Comparison of ENCODE assay signal across 31 cellular contexts in the genomic region with DNA sequence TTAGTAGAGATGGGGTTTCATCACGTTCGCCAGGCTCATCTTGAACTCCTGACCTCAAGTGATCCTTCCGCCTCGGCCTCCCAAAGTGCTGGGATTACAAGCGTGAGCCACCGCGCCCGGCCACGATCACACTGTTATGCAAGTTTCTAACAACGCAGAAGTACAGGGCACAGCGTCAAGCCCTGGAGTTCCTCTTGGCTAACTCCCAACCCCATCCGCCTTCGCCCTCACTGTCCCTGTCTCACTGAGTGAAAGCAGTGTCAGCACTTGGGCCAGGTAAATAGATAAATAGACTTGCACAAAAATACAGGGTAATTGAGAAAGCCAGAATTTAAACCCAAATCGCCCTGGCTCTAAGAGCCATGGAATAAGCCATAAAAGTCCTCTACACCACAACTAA.
"Had no signal": no experiment of that assay in that cellular context is flagged by ENCODE, and none has a peak within 500 bp of the region (broad histone marks: within the 10 kb centered on the region; RNA-seq: fewer than 3 reads in every experiment).

No MANE protein-coding gene starts in this region.

- H3K9me3 Mint-ChIP-seq: activated CD8-positive, alpha-beta T cell treated with anti-CD3 and anti-CD28 coated beads for 36 hours; activated naive CD4-positive, alpha-beta T cell treated with anti-CD3 and anti-CD28 coated beads, Interleukin-2, amount 50 U/mL, for 24 hours; central memory CD8-positive, alpha-beta T cell had no signal

- H3K27me3 ChIP-seq: ascending aorta, cardiac muscle cell had no signal

- H3K9me3 ChIP-seq: ascending aorta had no signal

- ATAC-seq: activated CD8-positive, alpha-beta T cell treated with anti-CD3 and anti-CD28 coated beads for 36 hours; Right ventricle myocardium inferior; SK-N-SH treated with all-trans-retinoic acid at 6 μM for 48 hours had no signal

- FAIRE-seq: RCC 7860 had no signal

- H3K27me3 Mint-ChIP-seq: activated CD4-positive, alpha-beta T cell treated with anti-CD3 and anti-CD28 coated beads, Interleukin-2, amount 10 ng/mL, durations not matched to agents 24 days and 14 days; activated CD8-positive, alpha-beta T cell treated with anti-CD3 and anti-CD28 coated beads for 36 hours; activated naive CD4-positive, alpha-beta T cell treated with anti-CD3 and anti-CD28 coated beads, Interleukin-2, amount 50 U/mL, for 24 hours; activated naive CD8-positive, alpha-beta T cell treated with anti-CD3 and anti-CD28 coated beads, Interleukin-2, amount 10 ng/mL, durations not matched to agents 7 days and 5 days; central memory CD8-positive, alpha-beta T cell had no signal

- H3K4me1 Mint-ChIP-seq: activated naive CD4-positive, alpha-beta T cell treated with anti-CD3 and anti-CD28 coated beads, Interleukin-2, amount 50 U/mL, for 24 hours; activated naive CD8-positive, alpha-beta T cell treated with anti-CD3 and anti-CD28 coated beads, Interleukin-2, amount 10 ng/mL, durations not matched to agents 7 days and 5 days; central memory CD8-positive, alpha-beta T cell had no signal

- H3K27ac Mint-ChIP-seq: activated CD4-positive, alpha-beta T cell treated with anti-CD3 and anti-CD28 coated beads, Interleukin-2, amount 10 ng/mL, durations not matched to agents 24 days and 14 days; activated CD8-positive, alpha-beta T cell treated with anti-CD3 and anti-CD28 coated beads for 36 hours; activated naive CD4-positive, alpha-beta T cell treated with anti-CD3 and anti-CD28 coated beads, Interleukin-2, amount 50 U/mL, for 24 hours; activated naive CD8-positive, alpha-beta T cell treated with anti-CD3 and anti-CD28 coated beads, Interleukin-2, amount 10 ng/mL, durations not matched to agents 7 days and 5 days; activated T-helper 2 cell treated with anti-CD3 and anti-CD28 coated beads, Interferon-gamma antibody, Interleukin-2, Interleukin-4, amounts not matched to agents 10 μg/mL and 5 μg/mL and 100 μg/mL, durations not matched to agents 14 hours and 24 hours and 36 hours had no signal

- DNase-seq: activated CD4-positive, alpha-beta T cell treated with anti-CD3 and anti-CD28 coated beads, Interleukin-2, amount 10 ng/mL, durations not matched to agents 24 days and 14 days; activated CD4-positive, alpha-beta T cell treated with anti-CD3 and anti-CD28 coated beads, Interleukin-2, amount 50 U/mL, for 4 hours; activated CD8-positive, alpha-beta T cell treated with anti-CD3 and anti-CD28 coated beads for 36 hours; activated gamma-delta T cell; activated naive CD4-positive, alpha-beta T cell treated with Interleukin-2 at 50 U/mL for 16 hours; activated naive CD8-positive, alpha-beta T cell treated with anti-CD3 and anti-CD28 coated beads, Interleukin-2, amount 10 ng/mL, durations not matched to agents 7 days and 5 days; activated T-cell treated with anti-CD3 and anti-CD28 coated beads, Interleukin-2, amount 50 U/mL, for 1 hour; amygdala; NCI-H1048; NCI-H1436 treated with DMSO at 0.1 percent for 48 hours; NCI-H1694 treated with DMSO at 0.1 percent for 48 hours; NCI-H2029; NCI-H345; NCI-H524 treated with DMSO at 0.1 percent for 48 hours; PC-9; SIG-M5; SW 1271; T-helper 1 cell; T-helper 2 cell; T-helper 9 cell; WERI-Rb-1 had no signal

- H3K4me3 Mint-ChIP-seq: activated CD4-positive, alpha-beta T cell treated with anti-CD3 and anti-CD28 coated beads, Interleukin-2, amount 10 ng/mL, durations not matched to agents 24 days and 14 days; activated CD8-positive, alpha-beta T cell treated with anti-CD3 and anti-CD28 coated beads for 36 hours; activated naive CD4-positive, alpha-beta T cell treated with anti-CD3 and anti-CD28 coated beads, Interleukin-2, amount 50 U/mL, for 24 hours; activated naive CD8-positive, alpha-beta T cell treated with anti-CD3 and anti-CD28 coated beads, Interleukin-2, amount 10 ng/mL, durations not matched to agents 7 days and 5 days; central memory CD8-positive, alpha-beta T cell had no signal

- H3K4me2 ChIP-seq: KMS-11, PC-9 had no signal

- H3K4me1 ChIP-seq: ascending aorta had no signal

- H3K9ac ChIP-seq: KMS-11 had no signal

- H3K27ac ChIP-seq: ascending aorta, cardiac muscle cell, KMS-11, PC-9, RWPE1, WERI-Rb-1 had no signal

- H3K4me3 ChIP-seq: ascending aorta, cardiac muscle cell, PC-9 had no signal

- H2AFZ ChIP-seq: PC-9 had no signal
